In genomic region chr15:73983211-73983727, GRCh38 we compare ENCODE assay signal across 10 cellular contexts. TPM values are rescaled to one million over a fixed set of nuclear protein-coding genes. Genes with fewer than 3 reads are reported as not detected.
DNase-seq lines count a peak whose midpoint lies in the region; ATAC-seq and TF ChIP-seq lines count a peak whose summit lies in the region.
"Had no signal": no experiment of that assay in that cellular context is flagged by ENCODE, and none has a peak within 500 bp of the region (broad histone marks: within the 10 kb centered on the region; RNA-seq: fewer than 3 reads in every experiment).

No MANE protein-coding gene starts in this region.

- peaks cover 37 to 83% of the 10 kb centered on the region in 2 donors for H3K4me1 ChIP-seq in thyroid gland

- no peak overlapping the region for H3K4me3 Mint-ChIP-seq in stimulated activated effector memory CD8-positive, alpha-beta T cell treated with anti-CD3 and anti-CD28 coated beads, Interleukin-12 subunit alpha, Interleukin-12 subunit beta, amount 100 ng/mL, for 72 hours

- no peak overlapping the region for H3K4me3 ChIP-seq in thyroid gland (replicated peaks in 1 of 3)

- DNase-seq in NCI-H1694 treated with DMSO at 0.1 percent for 48 hours (lab: John Stamatoyannopoulos, UW), result peak; percentile 19
- DNase-seq in NCI-H1694 (lab: John Stamatoyannopoulos, UW), result no peak
- DNase-seq in iris pigment epithelial cell (ENCODE audit: low read depth), result peak; percentile 79
- peak; percentile 92 to 94 for DNase-seq in thyroid gland
- no peak for DNase-seq in iPS-NIHi7 (ENCODE audit: extremely low spot score)
- no peak for DNase-seq in NCI-H2227 (lab: John Stamatoyannopoulos, UW; ENCODE audit: unreplicated experiment)
- no peak for DNase-seq in stimulated activated effector memory CD8-positive, alpha-beta T cell treated with anti-CD3 and anti-CD28 coated beads, Interleukin-12 subunit alpha, Interleukin-12 subunit beta, amount 100 ng/mL, for 72 hours (ENCODE audit: low spot score in 2 of 2)
- DNase-seq: 8988T; stimulated activated naive CD4-positive, alpha-beta T cell treated with Interleukin-2 at 50 U/mL for 16 hours had no signal

- TF ChIP-seq CTCF in thyroid gland (IDR thresholded peaks at IDR 0.05), result no peak

- ATAC-seq in stimulated activated effector memory CD8-positive, alpha-beta T cell treated with anti-CD3 and anti-CD28 coated beads, Interleukin-12 subunit alpha, Interleukin-12 subunit beta, amount 100 ng/mL, for 72 hours, result no peak

- H3K4me1 Mint-ChIP-seq in stimulated activated effector memory CD8-positive, alpha-beta T cell treated with anti-CD3 and anti-CD28 coated beads, Interleukin-12 subunit alpha, Interleukin-12 subunit beta, amount 100 ng/mL, for 72 hours, result peaks cover 13% of the 10 kb centered on the region

- no peaks in the 10 kb centered on the region for H3K9me3 Mint-ChIP-seq in stimulated activated effector memory CD8-positive, alpha-beta T cell treated with anti-CD3 and anti-CD28 coated beads, Interleukin-12 subunit alpha, Interleukin-12 subunit beta, amount 100 ng/mL, for 72 hours

- H3K27ac ChIP-seq in angular gyrus (ENCODE audit: low read depth, low read length) (peak overlapping the region; percentile 64), thyroid gland (peak overlapping the region; percentile 85 to 96 (median 93))

- no peak for TF ChIP-seq POLR2A in thyroid gland (IDR thresholded peaks at IDR 0.05)

- no peaks in the 10 kb centered on the region for H3K27me3 ChIP-seq in thyroid gland

- intact Hi-C loops in thyroid gland (cut with DNase I), result no loop called here

- peaks cover 5% of the 10 kb centered on the region for H3K36me3 Mint-ChIP-seq in stimulated activated effector memory CD8-positive, alpha-beta T cell treated with anti-CD3 and anti-CD28 coated beads, Interleukin-12 subunit alpha, Interleukin-12 subunit beta, amount 100 ng/mL, for 72 hours

- H3K27ac Mint-ChIP-seq in stimulated activated effector memory CD8-positive, alpha-beta T cell treated with anti-CD3 and anti-CD28 coated beads, Interleukin-12 subunit alpha, Interleukin-12 subunit beta, amount 100 ng/mL, for 72 hours, result no peak overlapping the region

- WGBS in thyroid gland, 2 donors, result 2 to 15% methylated on average over 7 to 10 of the region's 10 CpGs

- no peaks in the 10 kb centered on the region for H3K9me3 ChIP-seq in thyroid gland

- H3K36me3 ChIP-seq in thyroid gland, result no peaks in the 10 kb centered on the region

RNA-seq across cellular contexts. Expression of gene STOML1, which starts 8.8 kb away (rescaled TPM):
- total RNA-seq in thyroid gland, result 10 to 100 TPM; 15.3 to 42.1 (median 30.1) TPM

RNA-seq across cellular contexts. Expression of gene PML, which starts 11.2 kb away (rescaled TPM):
- 100 to 1,000 TPM in 1 of 4 donors, 10 to 100 TPM in 3; 55.9 to 141 (median 76.5) TPM for total RNA-seq in thyroid gland

RNA-seq across cellular contexts. Expression of gene LOXL1, which starts 57.0 kb away (rescaled TPM):
- 10 to 100 TPM in 3 of 4 donors, 1 to 10 TPM in 1; 9.9 to 15.2 (median 12.0) TPM for total RNA-seq in thyroid gland

Comparison
In these comparisons a context has a peak if more than half of its experiments do, and no peak if none do; other contexts are left out.
1. DNase-seq: peak in NCI-H1694 treated with DMSO at 0.1 percent for 48 hours (single experiment), iris pigment epithelial cell (single experiment) and thyroid gland (2 of 2); none in NCI-H1694 (single experiment), iPS-NIHi7 (single experiment), NCI-H2227 (single experiment) and stimulated activated effector memory CD8-positive, alpha-beta T cell treated with anti-CD3 and anti-CD28 coated beads, Interleukin-12 subunit alpha, Interleukin-12 subunit beta, amount 100 ng/mL, for 72 hours (0 of 2).